9 cellular contexts compared by ENCODE assay signal in the genomic region with DNA sequence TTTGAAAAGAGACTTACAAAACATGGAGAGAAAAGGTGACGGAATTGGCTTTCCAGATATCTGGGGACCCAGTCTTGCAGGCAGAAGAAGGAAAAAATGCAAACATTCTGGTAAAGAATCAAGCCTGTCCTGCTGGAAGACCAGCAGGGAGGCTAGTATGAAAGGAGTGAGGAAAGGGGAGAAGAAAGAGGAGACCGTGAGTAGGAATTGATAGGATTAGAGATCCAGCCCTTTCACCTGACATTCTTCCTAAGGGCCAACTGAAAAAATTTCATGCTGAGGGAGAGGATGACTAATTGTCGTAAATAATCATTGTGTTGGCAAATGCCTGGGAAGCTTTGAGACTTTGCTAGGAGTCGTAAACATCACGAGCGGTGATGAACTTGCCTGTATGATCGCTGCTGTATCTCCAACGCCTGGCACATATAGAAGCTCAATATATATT. TPM values are rescaled to one million over a fixed set of nuclear protein-coding genes. Genes with fewer than 3 reads are reported as not detected.
A peak's percentile ranks its signal among the peaks of the same experiment; 100 is the strongest.
DNase-seq lines count a peak whose midpoint lies in the region; ATAC-seq, FAIRE-seq and TF ChIP-seq lines count a peak whose summit lies in the region.
"Had no signal": no experiment of that assay in that cellular context is flagged by ENCODE, and none has a peak within 500 bp of the region (broad histone marks: within the 10 kb centered on the region; RNA-seq: fewer than 3 reads in every experiment).

No MANE protein-coding gene starts in this region.

- intact Hi-C loops in transverse colon (cut with DNase I; ENCODE audit: low total_unique reads): no loop called here

- H3K4me1 ChIP-seq in transverse colon: peaks cover 9 to 28% (median 18%) of the 10 kb centered on the region in 4 donors
- H3K4me1 ChIP-seq in Peyer's patch: peaks cover 0 to 18% (median 3%) of the 10 kb centered on the region in 4 donors

- H3K27ac Mint-ChIP-seq in WTC11 (peak overlapping the region; percentile 82), naive B cell (peak overlapping the region in 2 of 6 donors; percentile 31 to 66)
- H3K27ac Mint-ChIP-seq: activated naive CD8-positive, alpha-beta T cell treated with anti-CD3 and anti-CD28 coated beads, Interleukin-2, amount 10 ng/mL, durations not matched to agents 7 days and 5 days had no signal

- peak overlapping the region; percentile 81 for H3K4me3 Mint-ChIP-seq in WTC11
- H3K4me3 Mint-ChIP-seq in naive B cell: peak overlapping the region in 6 of 8 donors; percentile 33 to 83 (median 50)

- TF ChIP-seq CTCF in C4-2B (conservative IDR thresholded peaks at IDR 0.05) (no peak), WTC11 (IDR thresholded peaks at IDR 0.05) (no peak), transverse colon (IDR thresholded peaks at IDR 0.05) (no peak), Peyer's patch (IDR thresholded peaks at IDR 0.05) (no peak)

- no peak overlapping the region for H3K4me3 ChIP-seq in transverse colon
- H3K4me3 ChIP-seq in Peyer's patch: no peak overlapping the region

- H3K9me3 ChIP-seq in transverse colon (no peaks in the 10 kb centered on the region), Peyer's patch (no peaks in the 10 kb centered on the region)

- peak; percentile 76 for FAIRE-seq in H54 (lab: Jason Lieb, UNC)

- no peak for TF ChIP-seq EP300 in transverse colon (IDR thresholded peaks at IDR 0.05; ENCODE audit: low read depth)

- TF ChIP-seq POLR2A in H54 (IDR thresholded peaks at IDR 0.05; ENCODE audit: low read depth, low read length): no peak
- no peak for TF ChIP-seq POLR2A in transverse colon (IDR thresholded peaks at IDR 0.05)
- no peak for TF ChIP-seq POLR2A in Peyer's patch (IDR thresholded peaks at IDR 0.05)

- H3K4me1 Mint-ChIP-seq in WTC11 (peaks cover 60% of the 10 kb centered on the region), naive B cell (peaks cover 7 to 34% (median 31%) of the 10 kb centered on the region in 3 donors)

- CTCF ChIA-PET in WTC11 (lab: Charles Lee): no interaction called here

- H3K36me3 ChIP-seq in transverse colon: no peaks in the 10 kb centered on the region
- no peaks in the 10 kb centered on the region for H3K36me3 ChIP-seq in Peyer's patch

- peaks cover 29% of the 10 kb centered on the region for H3K27me3 Mint-ChIP-seq in WTC11 (ENCODE audit: low read depth)
- no peaks in the 10 kb centered on the region for H3K27me3 Mint-ChIP-seq in naive B cell

- H3K36me3 Mint-ChIP-seq in WTC11 (no peaks in the 10 kb centered on the region), naive B cell (no peaks in the 10 kb centered on the region)
- H3K36me3 Mint-ChIP-seq: activated naive CD8-positive, alpha-beta T cell treated with anti-CD3 and anti-CD28 coated beads, Interleukin-2, amount 10 ng/mL, durations not matched to agents 7 days and 5 days had no signal

- in situ Hi-C loops in transverse colon (cut with MboI; ENCODE audit: low pct_ligation_motif_present in 1 of 4, low pct_unique_long_range_greater_than_20kb in 1 of 4, low sequenced_read_pairs in 3 of 4): loop anchor here in 3 of 4 donors (25.0 kb wide), 2 partner anchors 300 to 525 kb away; no protein-coding TSS in a partner anchor

- POLR2A ChIA-PET in WTC11 (lab: Charles Lee): interaction anchor here (0.5 to 1.0 kb wide), 3 partner anchors 12 to 878 kb away, joined by 3 to 6 read pairs (median 6); partner anchors contain the start of gene BHLHE41

- H3K27ac ChIP-seq in C4-2B (peak overlapping the region; percentile 36; the same call in 1 of the 2 replicates), transverse colon (peak overlapping the region in 2 of 4 donors; percentile 90 to 94), Peyer's patch (no peak overlapping the region)

- no peak for DNase-seq in H54 (ENCODE audit: insufficient read length, low spot score)
- no peak for DNase-seq in WTC11 (ENCODE audit: low spot score)
- DNase-seq in naive B cell: no peak
- DNase-seq in transverse colon: no peak
- no peak for DNase-seq in AG08396 (ENCODE audit: low spot score)
- DNase-seq in Peyer's patch: no peak
- DNase-seq in stimulated activated CD8-positive, alpha-beta memory T cell treated with anti-CD3 and anti-CD28 coated beads, Interleukin-4, amount 100 ng/mL, for 48 hours: no peak
- DNase-seq: activated naive CD8-positive, alpha-beta T cell treated with anti-CD3 and anti-CD28 coated beads, Interleukin-2, amount 10 ng/mL, durations not matched to agents 7 days and 5 days had no signal

- 69 to 94% methylated on average over 2 to 8 of the region's 8 CpGs for WGBS in transverse colon (ENCODE audit: low coverage in 1 of 2), 2 donors

- ATAC-seq in WTC11 (peak; percentile 7), naive B cell (ENCODE audit: low read depth in 2 of 2) (no peak)

- H3K27me3 ChIP-seq in transverse colon: no peaks in the 10 kb centered on the region
- H3K27me3 ChIP-seq in Peyer's patch: no peaks in the 10 kb centered on the region

- no peaks in the 10 kb centered on the region for H3K9me3 Mint-ChIP-seq in WTC11
- no peaks in the 10 kb centered on the region for H3K9me3 Mint-ChIP-seq in naive B cell
- H3K9me3 Mint-ChIP-seq: activated naive CD8-positive, alpha-beta T cell treated with anti-CD3 and anti-CD28 coated beads, Interleukin-2, amount 10 ng/mL, durations not matched to agents 7 days and 5 days had no signal

TF ChIP-seq in WTC11, 78 proteins besides CTCF, POLR2A, EP300 and RAD21:
- TF ChIP-seq, protein P1, sequence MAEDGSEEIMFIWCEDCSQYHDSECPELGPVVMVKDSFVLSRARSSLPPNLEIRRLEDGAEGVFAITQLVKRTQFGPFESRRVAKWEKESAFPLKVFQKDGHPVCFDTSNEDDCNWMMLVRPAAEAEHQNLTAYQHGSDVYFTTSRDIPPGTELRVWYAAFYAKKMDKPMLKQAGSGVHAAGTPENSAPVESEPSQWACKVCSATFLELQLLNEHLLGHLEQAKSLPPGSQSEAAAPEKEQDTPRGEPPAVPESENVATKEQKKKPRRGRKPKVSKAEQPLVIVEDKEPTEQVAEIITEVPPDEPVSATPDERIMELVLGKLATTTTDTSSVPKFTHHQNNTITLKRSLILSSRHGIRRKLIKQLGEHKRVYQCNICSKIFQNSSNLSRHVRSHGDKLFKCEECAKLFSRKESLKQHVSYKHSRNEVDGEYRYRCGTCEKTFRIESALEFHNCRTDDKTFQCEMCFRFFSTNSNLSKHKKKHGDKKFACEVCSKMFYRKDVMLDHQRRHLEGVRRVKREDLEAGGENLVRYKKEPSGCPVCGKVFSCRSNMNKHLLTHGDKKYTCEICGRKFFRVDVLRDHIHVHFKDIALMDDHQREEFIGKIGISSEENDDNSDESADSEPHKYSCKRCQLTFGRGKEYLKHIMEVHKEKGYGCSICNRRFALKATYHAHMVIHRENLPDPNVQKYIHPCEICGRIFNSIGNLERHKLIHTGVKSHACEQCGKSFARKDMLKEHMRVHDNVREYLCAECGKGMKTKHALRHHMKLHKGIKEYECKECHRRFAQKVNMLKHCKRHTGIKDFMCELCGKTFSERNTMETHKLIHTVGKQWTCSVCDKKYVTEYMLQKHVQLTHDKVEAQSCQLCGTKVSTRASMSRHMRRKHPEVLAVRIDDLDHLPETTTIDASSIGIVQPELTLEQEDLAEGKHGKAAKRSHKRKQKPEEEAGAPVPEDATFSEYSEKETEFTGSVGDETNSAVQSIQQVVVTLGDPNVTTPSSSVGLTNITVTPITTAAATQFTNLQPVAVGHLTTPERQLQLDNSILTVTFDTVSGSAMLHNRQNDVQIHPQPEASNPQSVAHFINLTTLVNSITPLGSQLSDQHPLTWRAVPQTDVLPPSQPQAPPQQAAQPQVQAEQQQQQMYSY (CRISPR knock-in tag; IDR thresholded peaks at IDR 0.05): peak; percentile 92
- TF ChIP-seq, protein P2, sequence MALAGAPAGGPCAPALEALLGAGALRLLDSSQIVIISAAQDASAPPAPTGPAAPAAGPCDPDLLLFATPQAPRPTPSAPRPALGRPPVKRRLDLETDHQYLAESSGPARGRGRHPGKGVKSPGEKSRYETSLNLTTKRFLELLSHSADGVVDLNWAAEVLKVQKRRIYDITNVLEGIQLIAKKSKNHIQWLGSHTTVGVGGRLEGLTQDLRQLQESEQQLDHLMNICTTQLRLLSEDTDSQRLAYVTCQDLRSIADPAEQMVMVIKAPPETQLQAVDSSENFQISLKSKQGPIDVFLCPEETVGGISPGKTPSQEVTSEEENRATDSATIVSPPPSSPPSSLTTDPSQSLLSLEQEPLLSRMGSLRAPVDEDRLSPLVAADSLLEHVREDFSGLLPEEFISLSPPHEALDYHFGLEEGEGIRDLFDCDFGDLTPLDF (CRISPR knock-in tag; IDR thresholded peaks at IDR 0.05): no peak
- no peak for TF ChIP-seq TP53 (CRISPR knock-in tag; IDR thresholded peaks at IDR 0.05)

RNA-seq across cellular contexts. Expression of gene BHLHE41, which starts 12.1 kb away (rescaled TPM):
- total RNA-seq in WTC11 (2021) (5.9 to 7.6 TPM (median 6.7 TPM) in 3 replicates), transverse colon (10 to 100 TPM in 3 of 4 donors, not detected in 1; 12.2 to 22.8 (median 18.1) TPM), Peyer's patch (10 to 100 TPM in 1 of 4 donors, 1 to 10 TPM in 2, under 1 TPM in 1; 0.18 to 11.6 (median 2.2) TPM)
- 1 to 10 TPM in 4 of 6 donors, under 1 TPM in 1, not detected in 1; 0.56 to 5.7 (median 2.3) TPM for polyA plus RNA-seq in naive B cell (ENCODE audit: low read depth in 6 of 6)
